15 cellular contexts compared by ENCODE assay signal in the genomic region with DNA sequence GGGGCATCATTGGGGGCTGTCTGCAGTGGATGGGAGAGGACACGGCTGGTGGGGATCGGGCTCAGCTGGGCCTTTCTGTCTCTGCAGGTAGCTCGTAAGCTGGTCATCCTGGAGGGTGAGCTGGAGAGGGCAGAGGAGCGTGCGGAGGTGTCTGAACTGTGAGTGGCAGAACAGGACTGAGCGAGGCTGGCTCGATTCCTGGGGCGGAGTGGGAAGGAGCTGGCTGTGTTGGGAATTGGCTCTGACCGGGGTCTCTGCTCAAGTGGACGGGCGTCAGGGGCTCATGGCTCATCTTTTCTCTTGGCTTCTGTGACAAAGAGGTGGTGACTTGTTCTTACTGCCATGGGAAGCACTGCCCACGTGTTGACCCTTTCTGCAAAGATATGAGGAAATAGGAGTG. TPM values are rescaled to one million over a fixed set of nuclear protein-coding genes. Genes with fewer than 3 reads are reported as not detected.
DNase-seq lines count a peak whose midpoint lies in the region; ATAC-seq, FAIRE-seq and TF ChIP-seq lines count a peak whose summit lies in the region.
"Had no signal": no experiment of that assay in that cellular context is flagged by ENCODE, and none has a peak within 500 bp of the region (broad histone marks: within the 10 kb centered on the region; RNA-seq: fewer than 3 reads in every experiment).

No MANE protein-coding gene starts in this region.

- no peak overlapping the region for H3K4me3 Mint-ChIP-seq in activated CD8-positive, alpha-beta memory T cell treated with anti-CD3 and anti-CD28 coated beads, Interleukin-2, amount 10 ng/mL, durations not matched to agents 7 days and 5 days

- no peaks in the 10 kb centered on the region for H3K9me3 Mint-ChIP-seq in activated CD8-positive, alpha-beta memory T cell treated with anti-CD3 and anti-CD28 coated beads, Interleukin-2, amount 10 ng/mL, durations not matched to agents 7 days and 5 days (ENCODE audit: low read depth)

- CTCF ChIA-PET in activated CD8-positive, alpha-beta memory T cell treated with anti-CD3 and anti-CD28 coated beads, Interleukin-2, amount 10 ng/mL, durations not matched to agents 7 days and 5 days (lab: Charles Lee): interaction anchor here (0.6 to 3.0 kb wide), 6 partner anchors 9 to 94 kb away, joined by 3 to 27 read pairs (median 8); no protein-coding TSS in a partner anchor

- H3K27me3 ChIP-seq in stomach smooth muscle (ENCODE audit: control insufficient read depth in 1 of 2, insufficient read depth in 2 of 2, low read length in 2 of 2) (no peaks in the 10 kb centered on the region), dorsolateral prefrontal cortex (no peaks in the 10 kb centered on the region)

- peaks cover 0 to 10% of the 10 kb centered on the region in 2 donors for H3K4me1 ChIP-seq in kidney (ENCODE audit: control insufficient read depth in 1 of 2, insufficient read depth in 1 of 2, low read depth in 1 of 2, low read length in 2 of 2)
- H3K4me1 ChIP-seq in stomach smooth muscle (ENCODE audit: control insufficient read depth, insufficient read depth, low read length): peaks cover 62% of the 10 kb centered on the region

- H3K9ac ChIP-seq in kidney (ENCODE audit: low read length in 2 of 2) (no peak overlapping the region), stomach smooth muscle (ENCODE audit: low read length in 2 of 2) (no peak overlapping the region)

- H3K27ac ChIP-seq in VCaP (peak overlapping the region; percentile 27; the same call in 1 of the 2 replicates), kidney (ENCODE audit: low read depth in 2 of 2, low read length in 2 of 2) (peak overlapping the region in 1 of 2 donors; percentile 11), stomach smooth muscle (ENCODE audit: low read length) (peak overlapping the region; percentile 62), dorsolateral prefrontal cortex (peak overlapping the region in 23 of 59 donors; percentile 15 to 98 (median 58))

- peaks cover 64% of the 10 kb centered on the region for H3K4me1 Mint-ChIP-seq in activated CD8-positive, alpha-beta memory T cell treated with anti-CD3 and anti-CD28 coated beads, Interleukin-2, amount 10 ng/mL, durations not matched to agents 7 days and 5 days

- intact Hi-C loops in kidney (cut with DNase I) (no loop called here), dorsolateral prefrontal cortex (cut with DNase I) (no loop called here)

- H3K4me3 ChIP-seq in kidney (ENCODE audit: low read length in 2 of 2) (no peak overlapping the region), stomach smooth muscle (ENCODE audit: low read length in 2 of 2) (no peak overlapping the region), dorsolateral prefrontal cortex (no peak overlapping the region)

- H3K36me3 ChIP-seq in kidney (ENCODE audit: control insufficient read depth in 1 of 2, insufficient read depth in 2 of 2, low read length in 2 of 2): peaks cover 21 to 26% of the 10 kb centered on the region in 2 donors
- H3K36me3 ChIP-seq in stomach smooth muscle (ENCODE audit: control insufficient read depth in 2 of 2, insufficient read depth in 2 of 2, low read length in 2 of 2): peaks cover 76 to 86% of the 10 kb centered on the region in 2 donors

- H3K27me3 Mint-ChIP-seq in activated CD8-positive, alpha-beta memory T cell treated with anti-CD3 and anti-CD28 coated beads, Interleukin-2, amount 10 ng/mL, durations not matched to agents 7 days and 5 days: no peaks in the 10 kb centered on the region

- TF ChIP-seq CTCF in VCaP (conservative IDR thresholded peaks at IDR 0.05): no peak
- no peak for TF ChIP-seq CTCF in kidney (IDR thresholded peaks at IDR 0.05; ENCODE audit: borderline replicate concordance, extremely low read depth, insufficient read depth)
- TF ChIP-seq CTCF in dorsolateral prefrontal cortex (IDR thresholded peaks at IDR 0.05 in 54 of 56, conservative IDR thresholded peaks at IDR 0.05 in 2 of 56; ENCODE audit: low read depth in 1 of 56, partially characterized antibody in 56 of 56): no peak

- DNase-seq in activated CD8-positive, alpha-beta memory T cell treated with anti-CD3 and anti-CD28 coated beads, Interleukin-2, amount 10 ng/mL, durations not matched to agents 7 days and 5 days: no peak
- no peak for DNase-seq in activated CD8-positive, alpha-beta memory T cell treated with anti-CD3 and anti-CD28 coated beads, Interleukin-2, amount 50 U/mL, for 48 hours
- DNase-seq in kidney (peak; percentile 64), NCI-H1436 treated with DMSO at 0.1 percent for 48 hours (lab: John Stamatoyannopoulos, UW) (no peak), dorsolateral prefrontal cortex (no peak)
- DNase-seq: ACHN, DMS79 treated with DMSO at 0.1 percent for 48 hours, KG1, midbrain, NCI-H2171 treated with DMSO at 0.1 percent for 48 hours, PC-3, T1000 had no signal

- H3K36me3 Mint-ChIP-seq in activated CD8-positive, alpha-beta memory T cell treated with anti-CD3 and anti-CD28 coated beads, Interleukin-2, amount 10 ng/mL, durations not matched to agents 7 days and 5 days: peaks cover 84% of the 10 kb centered on the region

- ATAC-seq in activated CD8-positive, alpha-beta memory T cell treated with anti-CD3 and anti-CD28 coated beads, Interleukin-2, amount 10 ng/mL, durations not matched to agents 7 days and 5 days: no peak
- ATAC-seq in GM18907 (IDR thresholded peaks at IDR 0.05; ENCODE audit: unreplicated experiment): no peak
- ATAC-seq: PC-3 had no signal

- peak overlapping the region; percentile 49 for H3K27ac Mint-ChIP-seq in activated CD8-positive, alpha-beta memory T cell treated with anti-CD3 and anti-CD28 coated beads, Interleukin-2, amount 10 ng/mL, durations not matched to agents 7 days and 5 days

- H3K9me3 ChIP-seq in kidney (ENCODE audit: control insufficient read depth in 1 of 2, low read length in 2 of 2) (no peaks in the 10 kb centered on the region), stomach smooth muscle (ENCODE audit: control insufficient read depth in 2 of 2, low read length in 2 of 2) (no peaks in the 10 kb centered on the region)

- FAIRE-seq in kidney (lab: Jason Lieb, UNC): no peak

RNA-seq across cellular contexts. Expression of a gene that starts 11.6 kb away (rescaled TPM):
- 100 to 1,000 TPM; 491 to 493 TPM for total RNA-seq in activated CD8-positive, alpha-beta memory T cell treated with anti-CD3 and anti-CD28 coated beads, Interleukin-2, amount 10 ng/mL, durations not matched to agents 7 days and 5 days
- total RNA-seq in kidney (273 TPM), dorsolateral prefrontal cortex (100 to 1,000 TPM in 72 of 120 experiments, 10 to 100 TPM in 48; 76.8 to 148 (median 102) TPM)
- polyA plus RNA-seq in kidney (ENCODE audit: insufficient read depth, low read depth, low replicate concordance): 132 TPM

RNA-seq across cellular contexts. Expression of a gene that starts 23.7 kb away (rescaled TPM):
- 100 to 1,000 TPM; 204 to 271 TPM for total RNA-seq in activated CD8-positive, alpha-beta memory T cell treated with anti-CD3 and anti-CD28 coated beads, Interleukin-2, amount 10 ng/mL, durations not matched to agents 7 days and 5 days
- 75.6 TPM for total RNA-seq in kidney
- 38.5 TPM for polyA plus RNA-seq in kidney (ENCODE audit: insufficient read depth, low read depth, low replicate concordance)
- 10 to 100 TPM; 21.7 to 52.7 (median 32.7) TPM for total RNA-seq in dorsolateral prefrontal cortex

RNA-seq across cellular contexts. Expression of a gene that starts 55.5 kb away (rescaled TPM):
- 100 to 1,000 TPM; 181 to 199 TPM for total RNA-seq in activated CD8-positive, alpha-beta memory T cell treated with anti-CD3 and anti-CD28 coated beads, Interleukin-2, amount 10 ng/mL, durations not matched to agents 7 days and 5 days
- total RNA-seq in kidney (7.7 TPM), dorsolateral prefrontal cortex (1 to 10 TPM in 2 of 120 experiments, under 1 TPM in 18, not detected in 100; 0.20 to 1.2 (median 0.48) TPM)
- 0.41 TPM for polyA plus RNA-seq in kidney (ENCODE audit: insufficient read depth, low read depth, low replicate concordance)

Comparison
In these comparisons a context has a peak if more than half of its experiments do, and no peak if none do; other contexts are left out.
1. RNA of a gene that starts 55.5 kb away (total RNA-seq): 181 to 199 TPM in activated CD8-positive, alpha-beta memory T cell treated with anti-CD3 and anti-CD28 coated beads, Interleukin-2, amount 10 ng/mL, durations not matched to agents 7 days and 5 days; 7.7 TPM in kidney (single experiment) and 0.20 to 1.2 TPM in dorsolateral prefrontal cortex; every median in the first group is over 10 times any median in the second.